Comparison of ENCODE assay signal across 1 cellular context in genomic region chr20:49100934-49101333, GRCh38.
TF ChIP-seq lines count a peak whose summit lies in the region.

No MANE protein-coding gene starts in this region.

TF ChIP-seq in HepG2, 621 proteins besides CTCF, POLR2A, EP300 and RAD21 (continued from another document):
- TF ChIP-seq USF2 (IDR thresholded peaks at IDR 0.05; ENCODE audit: low read depth, low read length): no peak
- no peak for TF ChIP-seq USF2 (CRISPR knock-in tag; IDR thresholded peaks at IDR 0.05; ENCODE audit: borderline replicate concordance)
- TF ChIP-seq, protein P1, sequence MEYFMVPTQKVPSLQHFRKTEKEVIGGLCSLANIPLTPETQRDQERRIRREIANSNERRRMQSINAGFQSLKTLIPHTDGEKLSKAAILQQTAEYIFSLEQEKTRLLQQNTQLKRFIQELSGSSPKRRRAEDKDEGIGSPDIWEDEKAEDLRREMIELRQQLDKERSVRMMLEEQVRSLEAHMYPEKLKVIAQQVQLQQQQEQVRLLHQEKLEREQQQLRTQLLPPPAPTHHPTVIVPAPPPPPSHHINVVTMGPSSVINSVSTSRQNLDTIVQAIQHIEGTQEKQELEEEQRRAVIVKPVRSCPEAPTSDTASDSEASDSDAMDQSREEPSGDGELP (IDR thresholded peaks at IDR 0.05; ENCODE audit: borderline replicate concordance, low read depth): no peak
